In genomic region chr20:62638055-62638570, GRCh38 we compare ENCODE assay signal across 1 cellular context.
TF ChIP-seq lines count a peak whose summit lies in the region.

No MANE protein-coding gene starts in this region.

TF ChIP-seq in K562, 482 proteins besides CTCF, POLR2A, EP300 and RAD21:
- 0 out of 2 replicates have a peak, but pooled peaks have one; percentile 10 for TF ChIP-seq CBFA2T3 (IDR thresholded peaks at IDR 0.05)
- no peak for TF ChIP-seq E2F3 (CRISPR knock-in tag; IDR thresholded peaks at IDR 0.05)
